ENCODE assay signal across 12 cellular contexts in genomic region chr2:197497301-197497700, GRCh38. TPM values are rescaled to one million over a fixed set of nuclear protein-coding genes. Genes with fewer than 3 reads are reported as not detected.
DNase-seq lines count a peak whose midpoint lies in the region; ATAC-seq, FAIRE-seq and TF ChIP-seq lines count a peak whose summit lies in the region.
"Had no signal": no experiment of that assay in that cellular context is flagged by ENCODE, and none has a peak within 500 bp of the region (broad histone marks: within the 10 kb centered on the region; RNA-seq: fewer than 3 reads in every experiment).

No MANE protein-coding gene starts in this region.

- peak overlapping the region; percentile 95 for H3K27ac Mint-ChIP-seq in Calu3 (ENCODE audit: unreplicated experiment)
- peak overlapping the region; percentile 16 to 98 (median 90) for H3K27ac Mint-ChIP-seq in naive thymus-derived CD8-positive, alpha-beta T cell

- no peaks in the 10 kb centered on the region for H3K27me3 ChIP-seq in Loucy (ENCODE audit: insufficient read depth, low read length, poor library complexity, severe bottlenecking)
- H3K27me3 ChIP-seq in brain microvascular endothelial cell (replicated peaks), result no peaks in the 10 kb centered on the region
- no peaks in the 10 kb centered on the region for H3K27me3 ChIP-seq in esophagus muscularis mucosa
- H3K27me3 ChIP-seq in pancreas, result no peaks in the 10 kb centered on the region
- no peaks in the 10 kb centered on the region for H3K27me3 ChIP-seq in transverse colon

- TF ChIP-seq POLR2A in esophagus muscularis mucosa (IDR thresholded peaks at IDR 0.05; ENCODE audit: low read depth) (no peak), transverse colon (IDR thresholded peaks at IDR 0.05) (no peak)

- ATAC-seq in naive thymus-derived CD8-positive, alpha-beta T cell, result no peak
- ATAC-seq in pancreas, result no peak

- no peak overlapping the region for H2AFZ ChIP-seq in Loucy (ENCODE audit: low read length)

- 41% methylated on average over 2 of the region's 2 CpGs for WGBS in esophagus muscularis mucosa
- 10% methylated on average over 2 of the region's 2 CpGs for WGBS in pancreas, 2 donors
- WGBS in transverse colon (ENCODE audit: low coverage in 1 of 2), 2 donors, result 28 to 32% methylated on average over 2 of the region's 2 CpGs

- peak overlapping the region; percentile 89 for H3K9ac ChIP-seq in Loucy (ENCODE audit: low read depth, low read length, poor library complexity, severe bottlenecking)

- in situ Hi-C loops in brain microvascular endothelial cell (cut with HindIII; ENCODE audit: low pct_ligation_motif_present, low sequenced_read_pairs), result no loop called here
- in situ Hi-C loops in transverse colon (cut with MboI; ENCODE audit: low pct_ligation_motif_present in 1 of 4, low pct_unique_long_range_greater_than_20kb in 1 of 4, low sequenced_read_pairs in 3 of 4), result loop anchor here in 1 of 4 donors (10.0 kb wide), 1 partner anchor 62 kb away; the partner anchor contains the start of gene SF3B1

- no peaks in the 10 kb centered on the region for H3F3A ChIP-seq in Loucy (ENCODE audit: low read depth)

- H3K4me1 ChIP-seq in Loucy (ENCODE audit: insufficient read depth, low read length, poor library complexity, severe bottlenecking) (peaks cover 56% of the 10 kb centered on the region), esophagus muscularis mucosa (peaks cover 32 to 56% (median 46%) of the 10 kb centered on the region in 4 donors), pancreas (peaks cover 23 to 43% (median 27%) of the 10 kb centered on the region in 3 donors), transverse colon (peaks cover 17 to 49% (median 38%) of the 10 kb centered on the region in 4 donors)

- peaks cover 94% of the 10 kb centered on the region for H3K79me2 ChIP-seq in Loucy (ENCODE audit: insufficient read depth, low read length)

- CTCF ChIA-PET in Calu3 (lab: Charles Lee), result no interaction called here

- H3K27ac ChIP-seq in brain microvascular endothelial cell, result no peak overlapping the region
- peak overlapping the region in 1 of 4 donors; percentile 1 for H3K27ac ChIP-seq in esophagus muscularis mucosa (replicated peaks in 1 of 4)
- H3K27ac ChIP-seq in pancreas, result peak overlapping the region in 1 of 4 donors; percentile 100
- peak overlapping the region in 1 of 4 donors; percentile 99 for H3K27ac ChIP-seq in transverse colon

- H3K27me3 Mint-ChIP-seq in Calu3 (ENCODE audit: unreplicated experiment), result no peaks in the 10 kb centered on the region
- no peaks in the 10 kb centered on the region for H3K27me3 Mint-ChIP-seq in naive thymus-derived CD8-positive, alpha-beta T cell

- POLR2A ChIA-PET in naive thymus-derived CD8-positive, alpha-beta T cell (lab: Charles Lee), result interaction anchor here (1.0 to 5.4 kb wide), 3 partner anchors 19 to 391 kb away, joined by 3 to 150 read pairs (median 4); partner anchors contain the start of gene MOB4

- BruUV-seq in Calu3 (replicated peaks; lab: Mats Ljungman, UMichigan), result no TSS peak

- TF ChIP-seq EP300 in esophagus muscularis mucosa (IDR thresholded peaks at IDR 0.05), result no peak
- TF ChIP-seq EP300 in transverse colon (IDR thresholded peaks at IDR 0.05; ENCODE audit: low read depth), result no peak

- peaks cover 12% of the 10 kb centered on the region for H3K4me1 Mint-ChIP-seq in Calu3 (ENCODE audit: low read depth, unreplicated experiment)
- peaks cover 24 to 65% (median 51%) of the 10 kb centered on the region in 4 donors for H3K4me1 Mint-ChIP-seq in naive thymus-derived CD8-positive, alpha-beta T cell

- H3K36me3 Mint-ChIP-seq in Calu3 (ENCODE audit: insufficient read depth, unreplicated experiment), result peaks cover 97% of the 10 kb centered on the region
- H3K36me3 Mint-ChIP-seq in naive thymus-derived CD8-positive, alpha-beta T cell, result peaks cover 4 to 71% (median 31%) of the 10 kb centered on the region in 3 donors

- FAIRE-seq in pancreas (lab: Jason Lieb, UNC), result no peak

- H3K9me2 ChIP-seq in Loucy (replicated peaks; ENCODE audit: low read depth, low read length), result no peaks in the 10 kb centered on the region

- intact Hi-C loops in Calu3 (cut with micrococcal nuclease; ENCODE audit: unreplicated experiment) (loop anchor here (5.0 kb wide), 1 partner anchor 210 kb away; the partner anchor contains the start of gene MARS2), esophagus muscularis mucosa (cut with DNase I) (loop anchor here (2.0 kb wide), 1 partner anchor 42 kb away; no protein-coding TSS in a partner anchor), pancreas (cut with DNase I) (no loop called here), transverse colon (cut with DNase I; ENCODE audit: low total_unique reads) (no loop called here)

- DNase-seq in Calu3 (no peak), brain microvascular endothelial cell (no peak), esophagus muscularis mucosa (ENCODE audit: extremely low spot score) (no peak), pancreas (no peak), transverse colon (no peak)
- DNase-seq in naive thymus-derived CD8-positive, alpha-beta T cell, result no peak
- no peak for DNase-seq in stimulated activated CD4-positive, alpha-beta T cell treated with anti-CD3 and anti-CD28 coated beads, Interleukin-4, amount 100 ng/mL, for 4 hours
- DNase-seq: foreskin melanocyte, GDM1, NCI-H146, SW 1271 had no signal

- H3K36me3 ChIP-seq in Loucy (ENCODE audit: insufficient read depth, low read length) (peaks cover 56% of the 10 kb centered on the region), brain microvascular endothelial cell (replicated peaks) (peaks cover 46% of the 10 kb centered on the region), esophagus muscularis mucosa (peaks cover 16 to 63% (median 47%) of the 10 kb centered on the region in 4 donors), pancreas (peaks cover 6 to 39% (median 19%) of the 10 kb centered on the region in 3 donors), transverse colon (peaks cover 0 to 46% (median 17%) of the 10 kb centered on the region in 4 donors)

- H4K20me1 ChIP-seq in Loucy (ENCODE audit: insufficient read depth, low read length, poor library complexity, severe bottlenecking), result peaks cover 78% of the 10 kb centered on the region

- H3K4me3 Mint-ChIP-seq in Calu3 (ENCODE audit: low read depth, unreplicated experiment), result peak overlapping the region; percentile 84
- peak overlapping the region in 9 of 10 donors; percentile 60 to 98 (median 96) for H3K4me3 Mint-ChIP-seq in naive thymus-derived CD8-positive, alpha-beta T cell

- H3K4me3 ChIP-seq in Loucy (ENCODE audit: low read length, poor library complexity, severe bottlenecking) (peak overlapping the region; percentile 91), brain microvascular endothelial cell (ENCODE audit: low read depth, low read length) (peak overlapping the region; percentile 1), esophagus muscularis mucosa (no peak overlapping the region), pancreas (peak overlapping the region in 1 of 4 donors; percentile 80), transverse colon (no peak overlapping the region)

- H3K9me3 ChIP-seq in Loucy (ENCODE audit: insufficient read depth, low read depth, low read length) (no peaks in the 10 kb centered on the region), esophagus muscularis mucosa (no peaks in the 10 kb centered on the region), pancreas (no peaks in the 10 kb centered on the region), transverse colon (no peaks in the 10 kb centered on the region)

- H3K4me2 ChIP-seq in Loucy (ENCODE audit: low read depth, low read length, poor library complexity, severe bottlenecking), result peak overlapping the region; percentile 93

- TF ChIP-seq CTCF in Calu3 (IDR thresholded peaks at IDR 0.05; ENCODE audit: unreplicated experiment), result no peak
- no peak for TF ChIP-seq CTCF in Loucy (conservative IDR thresholded peaks at IDR 0.05; ENCODE audit: low read length)
- TF ChIP-seq CTCF in brain microvascular endothelial cell (IDR thresholded peaks at IDR 0.05; ENCODE audit: low read depth, low read length, missing control alignments), result no peak
- no peak for TF ChIP-seq CTCF in esophagus muscularis mucosa (IDR thresholded peaks at IDR 0.05)
- TF ChIP-seq CTCF in pancreas (IDR thresholded peaks at IDR 0.05), result no peak
- no peak for TF ChIP-seq CTCF in transverse colon (IDR thresholded peaks at IDR 0.05)

- no peaks in the 10 kb centered on the region for H3K9me3 Mint-ChIP-seq in Calu3 (ENCODE audit: low read depth, unreplicated experiment)
- no peaks in the 10 kb centered on the region for H3K9me3 Mint-ChIP-seq in naive thymus-derived CD8-positive, alpha-beta T cell

RNA-seq across cellular contexts. Expression of gene HSPD1, which starts 2.3 kb away (rescaled TPM):
- 700 and 757 TPM in 2 replicates for total RNA-seq in Calu3 (2022)
- 100 to 1,000 TPM; 138 to 140 TPM for total RNA-seq in naive thymus-derived CD8-positive, alpha-beta T cell
- 100 to 1,000 TPM; 101 to 134 (median 128) TPM for polyA plus RNA-seq in naive thymus-derived CD8-positive, alpha-beta T cell
- 100 to 1,000 TPM in 3 of 4 donors, 10 to 100 TPM in 1; 84.7 to 142 (median 115) TPM for total RNA-seq in esophagus muscularis mucosa
- 100 to 1,000 TPM; 114 to 181 (median 137) TPM for total RNA-seq in pancreas
- 100 to 1,000 TPM in 1 of 2 donors, 10 to 100 TPM in 1; 94.8 to 145 TPM for polyA plus RNA-seq in pancreas
- total RNA-seq in transverse colon, result 100 to 1,000 TPM in 2 of 4 donors, 10 to 100 TPM in 2; 75.9 to 149 (median 108) TPM

RNA-seq across cellular contexts. Expression of gene HSPE1, which starts 2.9 kb away (rescaled TPM):
- total RNA-seq in Calu3 (2022) (380 and 454 TPM in 2 replicates), esophagus muscularis mucosa (10 to 100 TPM; 46.7 to 93.4 (median 65.2) TPM), pancreas (10 to 100 TPM; 17.1 to 51.9 (median 31.2) TPM), transverse colon (100 to 1,000 TPM in 2 of 4 donors, 1 to 10 TPM in 2; 3.4 to 151 (median 56.4) TPM)
- 10 to 100 TPM; 62.9 to 65.8 TPM for total RNA-seq in naive thymus-derived CD8-positive, alpha-beta T cell
- polyA plus RNA-seq in naive thymus-derived CD8-positive, alpha-beta T cell, result 100 to 1,000 TPM; 154 to 181 (median 172) TPM
- 10 to 100 TPM; 87.4 to 98.6 TPM for polyA plus RNA-seq in pancreas

RNA-seq across cellular contexts. Expression of gene MOB4, which starts 18.6 kb away (rescaled TPM):
- total RNA-seq in Calu3 (2022) (28.3 TPM in 2 replicates), esophagus muscularis mucosa (10 to 100 TPM; 26.7 to 43.5 (median 39.3) TPM), pancreas (1 to 10 TPM; 4.6 to 9.7 (median 6.9) TPM), transverse colon (10 to 100 TPM; 12.3 to 27.9 (median 25.3) TPM)
- 10 to 100 TPM; 24.0 to 26.1 TPM for total RNA-seq in naive thymus-derived CD8-positive, alpha-beta T cell
- polyA plus RNA-seq in naive thymus-derived CD8-positive, alpha-beta T cell, result 10 to 100 TPM; 19.4 to 29.1 (median 23.6) TPM
- 10 to 100 TPM in 1 of 2 donors, 1 to 10 TPM in 1; 6.1 to 18.3 TPM for polyA plus RNA-seq in pancreas

RNA-seq across cellular contexts. Expression of gene COQ10B, which starts 43.9 kb away (rescaled TPM):
- total RNA-seq in Calu3 (2022) (28.8 and 32.8 TPM in 2 replicates), esophagus muscularis mucosa (10 to 100 TPM; 27.0 to 58.8 (median 43.8) TPM), pancreas (10 to 100 TPM in 2 of 6 donors, 1 to 10 TPM in 4; 7.6 to 10.1 (median 9.7) TPM), transverse colon (10 to 100 TPM; 10.1 to 80.8 (median 30.7) TPM)
- total RNA-seq in naive thymus-derived CD8-positive, alpha-beta T cell, result 10 to 100 TPM; 33.2 to 35.1 TPM
- polyA plus RNA-seq in naive thymus-derived CD8-positive, alpha-beta T cell, result 10 to 100 TPM; 30.0 to 43.4 (median 39.4) TPM
- 10 to 100 TPM in 1 of 2 donors, 1 to 10 TPM in 1; 5.7 to 10.8 TPM for polyA plus RNA-seq in pancreas

Comparison
In these comparisons a context has a peak if more than half of its experiments do, and no peak if none do; other contexts are left out.
1. H3K4me3 ChIP-seq: peak in Loucy (single experiment) and brain microvascular endothelial cell (single experiment); none in esophagus muscularis mucosa (0 of 4) and transverse colon (0 of 4).
2. intact Hi-C loops: an anchor here in Calu3 (5.0 kb wide) and esophagus muscularis mucosa (2.0 kb wide); none called in pancreas and transverse colon.